ENCODE assay signal across 22 cellular contexts in the genomic region with DNA sequence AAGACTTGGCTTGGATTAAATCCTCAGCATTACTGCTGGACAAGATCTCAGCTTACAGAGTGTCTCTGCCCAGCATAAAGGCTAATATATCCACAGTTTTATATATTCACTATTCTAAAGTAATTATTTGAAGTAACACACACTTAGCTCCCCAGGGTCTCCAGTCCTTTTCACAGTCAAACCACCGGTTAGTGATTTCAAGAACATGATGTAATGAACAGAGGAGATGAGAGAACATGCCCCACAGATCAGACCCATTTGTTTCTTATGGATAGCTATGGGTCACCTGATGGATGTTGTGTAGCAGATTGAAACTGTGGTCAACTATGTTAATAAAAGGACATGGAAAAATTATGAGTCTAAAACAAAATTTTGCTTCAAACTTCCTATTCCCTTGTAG. TPM values are rescaled to one million over a fixed set of nuclear protein-coding genes. Genes with fewer than 3 reads are reported as not detected.
DNase-seq lines count a peak whose midpoint lies in the region; ATAC-seq, FAIRE-seq and TF ChIP-seq lines count a peak whose summit lies in the region.
"Had no signal": no experiment of that assay in that cellular context is flagged by ENCODE, and none has a peak within 500 bp of the region (broad histone marks: within the 10 kb centered on the region; RNA-seq: fewer than 3 reads in every experiment).

No MANE protein-coding gene starts in this region.

- H3K27ac ChIP-seq in GM12878 (ENCODE audit: control insufficient read depth, insufficient read depth), result no peak overlapping the region
- H3K27ac ChIP-seq: BLaER1 had no signal

- peak; percentile 92 for ATAC-seq in GM12878

- TF ChIP-seq EP300 in GM12878 (IDR thresholded peaks at IDR 0.05; ENCODE audit: borderline replicate concordance in 1 of 2, control insufficient read depth in 1 of 2, low read depth in 2 of 2, low read length in 2 of 2), result peak in 1 of 2 experiments; percentile 15; a peak in 1 of 4 replicates

- DNase-seq in GM12865 (ENCODE audit: low read depth) (peak; percentile 11), GM12878 (ENCODE audit: low read depth, low spot score) (no peak), SIG-M5 (lab: John Stamatoyannopoulos, UW) (no peak), COLO829 (ENCODE audit: low spot score) (no peak), cerebellar nuclear complex (lab: John Stamatoyannopoulos, UW) (no peak)
- DNase-seq: 8988T; ACHN; BE2C; C1 segment of cervical spinal cord; Caco-2; Calu3; CD4-positive, alpha-beta memory T cell; CD4-positive, CD25-positive, alpha-beta regulatory T cell; CD8-positive, alpha-beta memory T cell; DMS79 treated with DMSO at 0.1 percent for 48 hours; GF-D8 had no signal

- H3K4me1 ChIP-seq in GM12878 (ENCODE audit: control insufficient read depth, insufficient read depth, low read length), result no peaks in the 10 kb centered on the region
- H3K4me1 ChIP-seq: BLaER1, Caco-2 had no signal

- no peak for TF ChIP-seq CTCF in GM12865 (IDR thresholded peaks at IDR 0.05; ENCODE audit: insufficient read depth, low read depth, low read length, missing control alignments)
- no peak for TF ChIP-seq CTCF in GM12878 (IDR thresholded peaks at IDR 0.05 in 2 of 3, conservative IDR thresholded peaks at IDR 0.05 in 1 of 3; ENCODE audit: control insufficient read depth in 2 of 3, extremely low read depth in 1 of 3, insufficient read depth in 1 of 3, low read depth in 3 of 3, low read length in 3 of 3)

- TF ChIP-seq POLR2A in GM12878 (IDR thresholded peaks at IDR 0.05; ENCODE audit: low read depth, low read length), result no peak

- H3K79me2 ChIP-seq in GM12878 (ENCODE audit: control insufficient read depth, insufficient read depth, low read length), result no peaks in the 10 kb centered on the region

- 0% methylated on average over 1 of the region's 1 CpG for WGBS in GM12878 (ENCODE audit: insufficient coverage, insufficient replicate concordance, low lambda C conversion rate, missing lambda C conversion rate)

- SMC1A ChIA-PET in GM12878 (lab: Charles Lee; ENCODE audit: uncharacterized antibody, unreplicated experiment), result interaction anchor here (0.8 to 6.1 kb wide), 9 partner anchors 9 to 635 kb away, joined by 3 to 74 read pairs (median 3); no protein-coding TSS in a partner anchor

- in situ Hi-C loops in GM12878 (cut with MboI), result no loop called here

- intact Hi-C loops in GM12878 (cut with micrococcal nuclease; ENCODE audit: unreplicated experiment), result loop anchor here (10.0 kb wide), 2 partner anchors 513 to 637 kb away; no protein-coding TSS in a partner anchor

- no TSS peak for BruUV-seq in GM12878 (replicated peaks; lab: Mats Ljungman, UMichigan)

- no peak overlapping the region for H3K9ac ChIP-seq in GM12878 (ENCODE audit: control insufficient read depth, insufficient read depth, low read length)
- H3K9ac ChIP-seq: BLaER1 had no signal

- H3K9me3 ChIP-seq in GM12878 (replicated peaks; ENCODE audit: control insufficient read depth, insufficient read depth, low read length), result no peaks in the 10 kb centered on the region
- H3K9me3 ChIP-seq: BE2C, BLaER1, Caco-2 had no signal

- no peak for TF ChIP-seq RAD21 in GM12878 (IDR thresholded peaks at IDR 0.05; ENCODE audit: insufficient read depth, low read depth, low read length)

- H3K4me3 ChIP-seq in GM12865 (ENCODE audit: low read depth, low read length) (no peak overlapping the region), GM12878 (no peak overlapping the region)
- H3K4me3 ChIP-seq: BLaER1 had no signal

- no peak overlapping the region for H3K4me2 ChIP-seq in GM12878 (ENCODE audit: control insufficient read depth, insufficient read depth)
- H3K4me2 ChIP-seq: BLaER1 had no signal

- H4K20me1 ChIP-seq in GM12878 (ENCODE audit: control insufficient read depth, insufficient read depth), result no peaks in the 10 kb centered on the region
- H4K20me1 ChIP-seq: BLaER1 had no signal

- no peaks in the 10 kb centered on the region for H3K36me3 ChIP-seq in GM12878 (ENCODE audit: control insufficient read depth in 2 of 2, insufficient read depth in 2 of 2, low read length in 1 of 2)
- H3K36me3 ChIP-seq: BE2C, BLaER1 had no signal

- RAD21 ChIA-PET in GM12878 (lab: Charles Lee; ENCODE audit: unreplicated experiment), result interaction anchor here (0.7 to 4.7 kb wide), 11 partner anchors 10 to 489 kb away, joined by 3 to 54 read pairs (median 4); partner anchors contain the start of gene CPNE4

- no peak for FAIRE-seq in GM12878 (lab: Jason Lieb, UNC)
- FAIRE-seq: A204.1, D721Med, G401.6, GM12892, GM18507 had no signal

- POLR2A ChIA-PET in GM12878 (lab: Charles Lee), result interaction anchor here (0.5 to 0.6 kb wide), 2 partner anchors 298 to 463 kb away, joined by 3 to 6 read pairs; no protein-coding TSS in a partner anchor

- H3K27me3 ChIP-seq in GM12878 (replicated peaks in 1 of 2; ENCODE audit: control insufficient read depth in 2 of 2, insufficient read depth in 2 of 2, low read length in 1 of 2), result no peaks in the 10 kb centered on the region
- H3K27me3 ChIP-seq: BE2C, BLaER1 had no signal

- H2AFZ ChIP-seq in GM12878 (ENCODE audit: control insufficient read depth, low read depth, low read length), result no peak overlapping the region

- CTCF ChIA-PET in GM12878 (lab: Yijun Ruan, JAX), result interaction anchor here (0.6 to 6.0 kb wide), 12 partner anchors 31 to 635 kb away, joined by 3 to 88 read pairs (median 4); partner anchors contain the start of gene CPNE4

TF ChIP-seq in GM12878, 131 proteins besides CTCF, POLR2A, EP300 and RAD21 (continues in another document):
- TF ChIP-seq BCL11A (IDR thresholded peaks at IDR 0.05; ENCODE audit: low read depth, low read length), result no peak
- no peak for TF ChIP-seq E2F8 (IDR thresholded peaks at IDR 0.05; ENCODE audit: low read depth, partially characterized antibody)
- no peak for TF ChIP-seq ZNF274 (IDR thresholded peaks at IDR 0.05; ENCODE audit: insufficient read depth, insufficient read length)
- peak; percentile 52 for TF ChIP-seq ATF7 (IDR thresholded peaks at IDR 0.05; ENCODE audit: low read depth)
- TF ChIP-seq RUNX3 (IDR thresholded peaks at IDR 0.05; ENCODE audit: low read length), result peak; percentile 68
- no peak for TF ChIP-seq KAT2A (conservative IDR thresholded peaks at IDR 0.05; ENCODE audit: control insufficient read depth, low read depth, low read length)
- no peak for TF ChIP-seq POLR2AphosphoS5 (IDR thresholded peaks at IDR 0.05; ENCODE audit: low read length)
- no peak for TF ChIP-seq CREB1 (IDR thresholded peaks at IDR 0.05; ENCODE audit: low read depth)
- TF ChIP-seq ATF2 (IDR thresholded peaks at IDR 0.05; ENCODE audit: low read length), result peak; percentile 51; the same call in 1 of the 2 replicates

RNA-seq across cellular contexts. Expression of gene MRPL3, which starts 44.8 kb away (rescaled TPM):
- total RNA-seq in GM12878 (2013; cell fraction: nucleolus; rRNA removed), result 122 and 134 TPM in 2 replicates
- total RNA-seq in GM12878 (2014; rRNA removed) (193 and 201 TPM in 2 replicates), GM12878 (2014; rRNA removed; fragmentation: Illumina TruSeq; extraction: Trizol) (197 and 203 TPM in 2 replicates), GM12878 (2021) (127 and 129 TPM in 2 replicates)
- polyA plus RNA-seq in GM12878 (2011; ENCODE audit: low read depth), result 53.9 TPM
- polyA plus RNA-seq in GM12878 (2011; rRNA removed) (237 and 308 TPM in 2 replicates), GM12878 (2014; fragmentation: Illumina TruSeq; extraction: Trizol) (307 and 353 TPM in 2 replicates), GM12878 (2014; fragmentation: Nextera tagmentation; extraction: Ambion mirVana) (100 to 1,000 TPM in 1 of 2 experiments, 10 to 100 TPM in 1; 91.6 to 107 TPM), GM12878 (2014; rRNA removed) (158 and 164 TPM in 2 replicates), GM12878 (2016; fragmentation: Nextera tagmentation; extraction: Ambion mirVana) (100 to 1,000 TPM; 248 to 249 TPM)
- polyA plus RNA-seq in GM12878 (2011; cell fraction: cytosol; rRNA removed), result 120 and 173 TPM in 2 replicates
- polyA plus RNA-seq in GM12878 (2011; cell fraction: nucleus; rRNA removed), result 75.8 and 87.9 TPM in 2 replicates
- 65.9 and 78.8 TPM in 2 replicates for polyA plus RNA-seq in GM12878 (2012)
- polyA minus RNA-seq in GM12878 (2011; rRNA and poly(A)+ RNA removed), result 130 and 195 TPM in 2 replicates
- 43.0 and 44.7 TPM in 2 replicates for polyA minus RNA-seq in GM12878 (2011; cell fraction: cytosol; rRNA and poly(A)+ RNA removed)
- 105 and 174 TPM in 2 replicates for polyA minus RNA-seq in GM12878 (2011; cell fraction: nucleus; rRNA and poly(A)+ RNA removed)
